18 cellular contexts compared by ENCODE assay signal in the genomic region with DNA sequence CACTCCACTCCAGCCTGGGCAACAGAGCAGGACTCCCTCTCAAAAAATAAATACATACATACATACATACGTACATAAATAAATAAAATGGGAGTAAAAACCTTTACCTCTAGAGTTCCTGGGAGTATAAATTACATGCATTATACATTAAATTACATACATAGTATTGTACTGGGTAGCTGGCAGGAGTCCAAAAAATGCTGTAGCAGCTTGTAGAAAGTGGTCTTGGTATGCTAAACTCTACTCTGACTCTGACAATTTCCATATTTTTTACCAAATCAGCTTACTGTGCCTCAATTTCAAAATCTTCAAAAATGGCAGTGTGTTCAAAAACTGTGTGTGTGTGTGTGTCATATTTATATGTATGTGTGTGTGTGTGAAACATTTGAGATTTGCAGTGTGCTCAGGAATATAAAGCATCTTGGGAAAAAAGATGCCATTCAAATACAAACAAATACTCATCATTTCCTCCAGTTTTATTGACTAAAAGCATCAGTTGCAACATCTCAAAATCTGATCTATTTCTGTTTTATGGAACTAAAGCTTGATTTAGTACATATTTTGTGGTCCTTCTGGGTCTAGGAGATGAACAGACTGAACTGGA.
DNase-seq lines count a peak whose midpoint lies in the region; ATAC-seq and TF ChIP-seq lines count a peak whose summit lies in the region.
"Had no signal": no experiment of that assay in that cellular context is flagged by ENCODE, and none has a peak within 500 bp of the region (broad histone marks: within the 10 kb centered on the region; RNA-seq: fewer than 3 reads in every experiment).

No MANE protein-coding gene starts in this region.

- no peak for TF ChIP-seq CTCF in uterus (IDR thresholded peaks at IDR 0.05)

- peak; percentile 15 for DNase-seq in NCI-H748 (lab: John Stamatoyannopoulos, UW; ENCODE audit: unreplicated experiment)
- DNase-seq in NCI-H748 treated with DMSO at 0.1 percent for 48 hours (lab: John Stamatoyannopoulos, UW) = no peak
- peak; percentile 31 to 60 for DNase-seq in SJCRH30
- no peak for DNase-seq in uterus
- no peak for DNase-seq in NCI-H2081 (lab: John Stamatoyannopoulos, UW)
- DNase-seq in kidney glomerular epithelial cell (lab: John Stamatoyannopoulos, UW) = no peak
- DNase-seq: ACHN; activated CD4-positive, alpha-beta T cell treated with anti-CD3 and anti-CD28 coated beads, Interleukin-2, amount 10 ng/mL, durations not matched to agents 7 days and 5 days; activated T-cell treated with anti-CD3 and anti-CD28 coated beads, Interleukin-2, amount 50 U/mL, for 48 hours; erythroblast; lower lobe of right lung; NCI-H1436 treated with DMSO at 0.1 percent for 48 hours; NCI-H82; Right ventricle myocardium superior; stimulated activated naive CD4-positive, alpha-beta T cell had no signal

- H3K36me3 ChIP-seq in SJCRH30 = no peaks in the 10 kb centered on the region
- no peaks in the 10 kb centered on the region for H3K36me3 ChIP-seq in iPS-20b (ENCODE audit: insufficient read depth, low read depth, low read length)
- no peaks in the 10 kb centered on the region for H3K36me3 ChIP-seq in uterus
- H3K36me3 ChIP-seq: lower lobe of right lung, vagina had no signal

- no peak for TF ChIP-seq POLR2A in uterus (IDR thresholded peaks at IDR 0.05)

- no peak for ATAC-seq in HG02642 (IDR thresholded peaks at IDR 0.05; ENCODE audit: poor library complexity, unreplicated experiment)
- ATAC-seq: lower lobe of right lung had no signal

- H3K4me1 ChIP-seq in SJCRH30 (peaks cover 33% of the 10 kb centered on the region), iPS-20b (ENCODE audit: insufficient read depth, low read length) (peaks cover 31% of the 10 kb centered on the region), uterus (no peaks in the 10 kb centered on the region)

- intact Hi-C loops in uterus (cut with DNase I; ENCODE audit: low total_unique reads) = no loop called here

- H3K9me3 ChIP-seq in SJCRH30 (replicated peaks) = no peaks in the 10 kb centered on the region
- H3K9me3 ChIP-seq in iPS-20b (ENCODE audit: insufficient read depth, low read depth, low read length) = no peaks in the 10 kb centered on the region
- H3K9me3 ChIP-seq in uterus = no peaks in the 10 kb centered on the region
- H3K9me3 ChIP-seq: lower lobe of right lung, vagina had no signal

- H3K27ac ChIP-seq in SJCRH30 = no peak overlapping the region
- no peak overlapping the region for H3K27ac ChIP-seq in iPS-20b (ENCODE audit: low read length)
- peak overlapping the region; percentile 19 to 46 for H3K27ac ChIP-seq in uterus
- H3K27ac ChIP-seq: lower lobe of right lung, vagina had no signal

- H3K4me3 ChIP-seq in SJCRH30 (no peak overlapping the region), iPS-20b (ENCODE audit: low read length) (peak overlapping the region; percentile 8; the same call in 1 of the 2 replicates), uterus (no peak overlapping the region)
- H3K4me3 ChIP-seq: lower lobe of right lung, vagina had no signal

- H3K9ac ChIP-seq in iPS-20b (ENCODE audit: low read depth, low read length) = no peak overlapping the region

- H3K27me3 ChIP-seq in SJCRH30 (no peaks in the 10 kb centered on the region), iPS-20b (ENCODE audit: insufficient read depth, low read length) (no peaks in the 10 kb centered on the region), uterus (no peaks in the 10 kb centered on the region)
- H3K27me3 ChIP-seq: vagina had no signal

Comparison
In these comparisons a context has a peak if more than half of its experiments do, and no peak if none do; other contexts are left out.
1. DNase-seq: peak in NCI-H748 (single experiment) and SJCRH30 (2 of 2); none in NCI-H748 treated with DMSO at 0.1 percent for 48 hours (single experiment), uterus (0 of 2), NCI-H2081 (0 of 2) and kidney glomerular epithelial cell (single experiment).
2. H3K27ac ChIP-seq: peak in uterus (2 of 2); none in SJCRH30 (single experiment) and iPS-20b (single experiment).